Comparison of ENCODE assay signal across 18 cellular contexts in the genomic region with DNA sequence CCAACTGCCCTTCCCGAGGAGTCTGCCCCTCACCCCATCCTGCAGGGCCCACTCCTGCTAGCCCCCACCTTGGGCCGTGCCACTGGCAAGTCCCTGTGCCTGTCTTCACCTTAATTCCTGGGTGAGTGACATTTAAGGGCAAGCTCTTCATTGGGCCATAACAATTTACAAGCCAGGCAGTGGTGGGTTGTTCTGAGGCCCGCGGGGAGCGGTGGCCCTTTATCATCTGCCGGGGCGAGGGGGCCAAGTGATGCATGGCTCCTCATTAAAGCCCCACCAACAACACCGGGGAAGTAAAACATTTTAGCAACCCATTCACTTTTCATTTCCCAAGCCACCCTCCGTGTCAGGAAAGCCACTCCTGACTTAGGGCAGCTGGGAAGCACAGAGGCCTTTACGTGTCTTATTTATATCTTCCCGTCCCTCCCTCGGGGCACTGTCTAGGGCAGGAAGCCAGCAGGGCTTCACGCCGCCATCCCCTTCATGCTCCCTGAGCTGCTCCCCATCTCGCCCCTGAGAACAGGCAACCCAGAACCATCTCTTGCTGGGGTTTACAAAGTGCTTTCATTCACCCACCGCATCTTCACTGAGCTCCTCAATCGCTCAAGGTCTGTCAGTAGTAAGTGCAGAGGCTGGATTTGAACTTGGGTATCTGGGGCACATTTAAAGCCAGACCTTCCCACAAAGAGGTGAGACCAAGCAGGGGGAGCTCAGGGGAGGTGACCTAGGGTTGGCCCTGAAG. TPM values are rescaled to one million over a fixed set of nuclear protein-coding genes. Genes with fewer than 3 reads are reported as not detected.
DNase-seq lines count a peak whose midpoint lies in the region; ATAC-seq and TF ChIP-seq lines count a peak whose summit lies in the region.
"Had no signal": no experiment of that assay in that cellular context is flagged by ENCODE, and none has a peak within 500 bp of the region (broad histone marks: within the 10 kb centered on the region; RNA-seq: fewer than 3 reads in every experiment).

No MANE protein-coding gene starts in this region.

- H3K9me3 Mint-ChIP-seq in neural crest cell: no peaks in the 10 kb centered on the region
- H3K9me3 Mint-ChIP-seq: activated CD4-positive, alpha-beta memory T cell treated with anti-CD3 and anti-CD28 coated beads for 36 hours; activated T-cell treated with anti-CD3 and anti-CD28 coated beads, Interleukin-2, amount 50 U/mL, for 4 hours had no signal

- ATAC-seq in T-helper 17 cell: no peak
- no peak for ATAC-seq in GM21619 (IDR thresholded peaks at IDR 0.05; ENCODE audit: unreplicated experiment)
- ATAC-seq: activated T-cell treated with anti-CD3 and anti-CD28 coated beads, Interleukin-2, amount 50 U/mL, for 4 hours had no signal

- H3K4me1 Mint-ChIP-seq in T-helper 17 cell (peaks cover 38% of the 10 kb centered on the region), neural crest cell (peaks cover 61% of the 10 kb centered on the region)

- DNase-seq in G401 (ENCODE audit: low spot score): peak; percentile 44
- DNase-seq in T-helper 17 cell: no peak
- no peak for DNase-seq in neural crest cell (ENCODE audit: low read depth, low spot score)
- no peak for DNase-seq in NCI-H2227 treated with DMSO at 0.1 percent for 48 hours (lab: John Stamatoyannopoulos, UW)
- no peak for DNase-seq in GM03348 (ENCODE audit: low spot score)
- no peak for DNase-seq in germinal center (ENCODE audit: low spot score)
- DNase-seq: activated CD4-positive, alpha-beta memory T cell treated with anti-CD3 and anti-CD28 coated beads for 36 hours; activated T-cell treated with anti-CD3 and anti-CD28 coated beads, Interleukin-2, amount 50 U/mL, for 4 hours; effector CD8-positive, alpha-beta T cell; head of caudate nucleus; mesendoderm; MV-4-11; NCI-H2029 treated with DMSO at 0.1 percent for 48 hours; NCI-H524 treated with DMSO at 0.1 percent for 48 hours; stimulated activated naive CD4-positive, alpha-beta T cell; transverse colon had no signal

- H3K27ac Mint-ChIP-seq in T-helper 17 cell (peak overlapping the region; percentile 87), neural crest cell (ENCODE audit: unreplicated experiment) (no peak overlapping the region)
- H3K27ac Mint-ChIP-seq: activated CD4-positive, alpha-beta memory T cell treated with anti-CD3 and anti-CD28 coated beads for 36 hours had no signal

- peaks cover 5% of the 10 kb centered on the region for H3K27me3 Mint-ChIP-seq in T-helper 17 cell
- H3K27me3 Mint-ChIP-seq in neural crest cell (ENCODE audit: low read depth): peaks cover 7% of the 10 kb centered on the region
- H3K27me3 Mint-ChIP-seq: activated CD4-positive, alpha-beta memory T cell treated with anti-CD3 and anti-CD28 coated beads for 36 hours had no signal

- no peak for TF ChIP-seq CTCF in neural crest cell (conservative IDR thresholded peaks at IDR 0.05)

- H3K4me3 Mint-ChIP-seq in T-helper 17 cell (peak overlapping the region; percentile 43), neural crest cell (peak overlapping the region; percentile 3)
- H3K4me3 Mint-ChIP-seq: activated CD4-positive, alpha-beta memory T cell treated with anti-CD3 and anti-CD28 coated beads for 36 hours; activated T-cell treated with anti-CD3 and anti-CD28 coated beads, Interleukin-2, amount 50 U/mL, for 4 hours had no signal

- no peaks in the 10 kb centered on the region for H3K9me3 ChIP-seq in T-helper 17 cell (ENCODE audit: control insufficient read depth, low read length, poor library complexity, severe bottlenecking)
- H3K9me3 ChIP-seq: transverse colon had no signal

- in situ Hi-C loops in G401 (cut with HindIII; ENCODE audit: low sequenced_read_pairs) (no loop called here), GM18951 (cut with MboI; ENCODE audit: low sequenced_read_pairs, unreplicated experiment) (loop anchor here (10.0 kb wide), 1 partner anchor 60 kb away; the partner anchor contains the start of gene CCDC167)

- H3K36me3 Mint-ChIP-seq in T-helper 17 cell (ENCODE audit: low read depth) (no peaks in the 10 kb centered on the region), neural crest cell (ENCODE audit: low read depth) (no peaks in the 10 kb centered on the region)
- H3K36me3 Mint-ChIP-seq: activated CD4-positive, alpha-beta memory T cell treated with anti-CD3 and anti-CD28 coated beads for 36 hours had no signal

- TF ChIP-seq POLR2A in GM18951 (IDR thresholded peaks at IDR 0.05; ENCODE audit: extremely low read depth, insufficient read depth, insufficient read length): peak; percentile 55

RNA-seq across cellular contexts. Expression of gene CCDC167, which starts 55.5 kb away (rescaled TPM):
- total RNA-seq in G401 (2014; rRNA removed; shearing (Covaris generic)): 52.4 and 75.3 TPM in 2 replicates
- 10 to 100 TPM; 29.6 to 43.7 TPM for total RNA-seq in T-helper 17 cell
- total RNA-seq in neural crest cell: 73.1 and 73.2 TPM in 2 replicates
